In the genomic region with DNA sequence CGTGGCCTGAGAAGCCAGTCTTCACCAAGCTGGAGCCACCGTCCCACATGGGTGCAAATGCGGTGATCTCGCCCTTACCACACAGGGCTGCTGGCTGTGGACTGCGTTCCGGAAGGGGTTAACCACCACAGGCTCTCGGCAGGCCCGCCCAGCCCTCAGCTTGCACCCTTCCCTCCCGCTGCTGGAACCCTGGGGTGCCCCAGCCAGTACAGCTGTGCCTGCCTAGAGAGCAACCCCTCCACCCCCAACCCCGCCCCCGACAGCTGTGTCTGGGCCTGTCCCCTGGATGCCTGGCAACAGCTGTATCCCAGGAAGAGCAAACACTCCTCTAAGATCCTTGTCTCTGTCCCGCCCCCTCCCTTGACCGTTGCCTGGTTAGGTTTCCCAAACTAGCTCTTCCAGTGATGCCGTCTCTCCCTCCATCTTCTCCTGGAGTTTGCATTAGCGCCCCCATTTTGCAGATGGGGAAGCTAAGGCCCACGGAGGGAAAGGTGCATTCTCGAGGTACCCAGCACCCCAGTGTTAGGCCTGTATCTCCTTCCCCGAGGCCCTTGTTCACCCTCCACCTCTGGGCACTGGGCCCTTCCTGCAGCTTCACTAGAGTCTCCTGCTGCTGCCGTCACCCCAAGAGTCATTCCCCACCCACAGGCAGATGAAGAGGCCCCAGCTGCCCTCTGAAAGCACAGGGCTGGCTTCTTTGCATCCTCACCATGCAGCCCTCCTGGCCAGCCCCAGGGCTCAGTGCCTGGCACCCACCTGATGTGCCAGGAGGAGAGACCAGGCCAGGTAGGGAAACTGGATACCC, we compare ENCODE assay signal across 9 cellular contexts. TPM values are rescaled to one million over a fixed set of nuclear protein-coding genes. Genes with fewer than 3 reads are reported as not detected.
DNase-seq lines count a peak whose midpoint lies in the region; ATAC-seq and TF ChIP-seq lines count a peak whose summit lies in the region.
"Had no signal": no experiment of that assay in that cellular context is flagged by ENCODE, and none has a peak within 500 bp of the region (broad histone marks: within the 10 kb centered on the region; RNA-seq: fewer than 3 reads in every experiment).

No MANE protein-coding gene starts in this region.

- H3K27me3 Mint-ChIP-seq in progenitor cell of endocrine pancreas: no peaks in the 10 kb centered on the region

- H3K4me3 ChIP-seq in choroid plexus epithelial cell (ENCODE audit: low read depth, low read length): no peak overlapping the region

- H3K36me3 Mint-ChIP-seq in progenitor cell of endocrine pancreas (ENCODE audit: insufficient read depth): no peaks in the 10 kb centered on the region

- TF ChIP-seq CTCF in choroid plexus epithelial cell (conservative IDR thresholded peaks at IDR 0.05; ENCODE audit: low read depth, low read length): no peak
- no peak for TF ChIP-seq CTCF in progenitor cell of endocrine pancreas (IDR thresholded peaks at IDR 0.05; ENCODE audit: unreplicated experiment)

- H3K9me3 Mint-ChIP-seq in progenitor cell of endocrine pancreas (ENCODE audit: low read depth): no peaks in the 10 kb centered on the region

- H3K4me3 Mint-ChIP-seq in progenitor cell of endocrine pancreas (ENCODE audit: low read depth): no peak overlapping the region

- DNase-seq in NCI-H2107 treated with DMSO at 0.1 percent for 48 hours (lab: John Stamatoyannopoulos, UW; ENCODE audit: unreplicated experiment): peak; percentile 70
- no peak for DNase-seq in NCI-H2107 (lab: John Stamatoyannopoulos, UW)
- DNase-seq in NCI-H2171 (lab: John Stamatoyannopoulos, UW): peak; percentile 44
- peak; percentile 58 for DNase-seq in choroid plexus epithelial cell (ENCODE audit: low read depth)
- no peak for DNase-seq in progenitor cell of endocrine pancreas (ENCODE audit: low spot score, unreplicated experiment)
- DNase-seq in activated CD4-positive, CD25-positive, alpha-beta regulatory T cell treated with anti-CD3 and anti-CD28 coated beads, Interleukin-2, amount 50 U/mL, for 72 hours: no peak
- no peak for DNase-seq in GOT3 (lab: John Stamatoyannopoulos, UW)

- peaks cover 6% of the 10 kb centered on the region for H3K4me1 Mint-ChIP-seq in progenitor cell of endocrine pancreas (ENCODE audit: low read depth)

- peak overlapping the region; percentile 7 for H3K27ac Mint-ChIP-seq in progenitor cell of endocrine pancreas

- ATAC-seq in GM21390 (IDR thresholded peaks at IDR 0.05; ENCODE audit: unreplicated experiment): no peak

RNA-seq across cellular contexts. Expression of gene COX8A, which starts 12.6 kb away (rescaled TPM):
- 205 and 221 TPM in 2 replicates for total RNA-seq in progenitor cell of endocrine pancreas

RNA-seq across cellular contexts. Expression of gene NAA40, which starts 23.0 kb away (rescaled TPM):
- 60.6 and 62.3 TPM in 2 replicates for total RNA-seq in progenitor cell of endocrine pancreas

RNA-seq across cellular contexts. Expression of gene OTUB1, which starts 24.4 kb away (rescaled TPM):
- 122 and 124 TPM in 2 replicates for total RNA-seq in progenitor cell of endocrine pancreas

RNA-seq across cellular contexts. Expression of gene RCOR2, which starts 44.8 kb away (rescaled TPM):
- 39.4 and 39.7 TPM in 2 replicates for total RNA-seq in progenitor cell of endocrine pancreas
- total RNA-seq: T-helper 1 cell treated with Interleukin-12 subunit alpha and Interleukin-12 subunit beta and Interleukin-4 antibody, amounts not matched to agents 30 ng/mL and 1 ng/mL, for 36 hours had no signal

Comparison
In these comparisons a context has a peak if more than half of its experiments do, and no peak if none do; other contexts are left out.
1. DNase-seq: peak in NCI-H2107 treated with DMSO at 0.1 percent for 48 hours (single experiment), NCI-H2171 (single experiment) and choroid plexus epithelial cell (single experiment); none in NCI-H2107 (single experiment), progenitor cell of endocrine pancreas (single experiment), activated CD4-positive, CD25-positive, alpha-beta regulatory T cell treated with anti-CD3 and anti-CD28 coated beads, Interleukin-2, amount 50 U/mL, for 72 hours (single experiment) and GOT3 (single experiment).